Comparison of ENCODE assay signal across 22 cellular contexts in the genomic region with DNA sequence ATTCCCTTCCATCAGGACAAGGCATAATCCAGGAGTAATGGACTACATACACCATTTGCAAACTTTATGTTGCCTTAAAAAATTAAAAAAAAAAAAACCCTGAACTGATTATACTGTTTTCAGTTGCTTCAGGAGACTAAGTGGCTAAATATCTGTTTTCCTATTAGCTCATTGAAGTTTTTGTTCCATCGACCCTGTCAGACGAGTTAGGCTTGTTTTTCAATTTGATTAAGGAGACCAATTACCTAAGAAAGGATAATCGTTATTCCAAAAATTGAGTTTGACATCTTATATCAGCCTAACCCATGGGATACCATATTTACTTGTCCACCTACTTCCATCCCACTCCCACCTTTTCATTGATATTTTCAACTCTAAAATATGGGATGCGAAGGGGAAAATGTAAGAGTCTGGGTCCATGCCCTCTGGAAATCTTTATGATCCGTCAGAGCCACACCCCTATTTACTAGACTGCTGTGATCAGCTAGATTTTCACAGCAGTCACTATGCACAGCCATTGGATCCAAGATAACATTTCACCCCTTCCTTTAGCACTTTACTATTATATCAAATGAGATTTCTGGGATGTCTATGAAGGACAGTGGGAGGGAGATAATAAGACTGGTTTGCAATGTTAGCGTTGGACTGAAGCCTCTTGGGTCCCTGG. TPM values are rescaled to one million over a fixed set of nuclear protein-coding genes. Genes with fewer than 3 reads are reported as not detected.
DNase-seq lines count a peak whose midpoint lies in the region; ATAC-seq, FAIRE-seq and TF ChIP-seq lines count a peak whose summit lies in the region.
"Had no signal": no experiment of that assay in that cellular context is flagged by ENCODE, and none has a peak within 500 bp of the region (broad histone marks: within the 10 kb centered on the region; RNA-seq: fewer than 3 reads in every experiment).

No MANE protein-coding gene starts in this region.

- BruUV-seq in PC-3 (replicated peaks; lab: Mats Ljungman, UMichigan), result no TSS peak

- H3K36me3 ChIP-seq in PC-3 (ENCODE audit: low read depth, low read length) (no peaks in the 10 kb centered on the region), esophagus (ENCODE audit: control insufficient read depth in 2 of 2, insufficient read depth in 2 of 2, low read length in 1 of 2) (no peaks in the 10 kb centered on the region), small intestine (ENCODE audit: control insufficient read depth in 2 of 2, insufficient read depth in 2 of 2, low read length in 2 of 2) (no peaks in the 10 kb centered on the region)
- H3K36me3 ChIP-seq: neural progenitor cell had no signal

- H2AFZ ChIP-seq in PC-3 (ENCODE audit: low read length), result peak overlapping the region; percentile 60

- CTCF ChIA-PET in PC-3 (lab: Charles Lee), result interaction anchor here (0.6 to 2.0 kb wide), 5 partner anchors 8 to 152 kb away, joined by 4 to 15 read pairs (median 4); no protein-coding TSS in a partner anchor

- no peaks in the 10 kb centered on the region for H3K79me2 ChIP-seq in PC-3 (ENCODE audit: low read length)

- H3K4me3 ChIP-seq in PC-3 (ENCODE audit: low read length) (no peak overlapping the region), esophagus (ENCODE audit: low read depth in 1 of 2, low read length in 2 of 2) (no peak overlapping the region), small intestine (ENCODE audit: low read depth in 1 of 2, low read length in 2 of 2) (no peak overlapping the region)
- H3K4me3 ChIP-seq: GM12878, neural progenitor cell had no signal

- intact Hi-C loops in PC-3 (cut with micrococcal nuclease), result loop anchor here (1.0 to 5.0 kb wide), 2 partner anchors 79 to 152 kb away; no protein-coding TSS in a partner anchor

- POLR2A ChIA-PET in PC-3 (lab: Charles Lee; ENCODE audit: unreplicated experiment), result interaction anchor here (0.5 to 0.6 kb wide), 3 partner anchors 49 to 1094 kb away, joined by 3 read pairs; no protein-coding TSS in a partner anchor

- H4K20me1 ChIP-seq in PC-3 (ENCODE audit: low read length), result no peaks in the 10 kb centered on the region

- no peak overlapping the region for H3K9ac ChIP-seq in PC-3 (ENCODE audit: low read length)
- H3K9ac ChIP-seq: neural progenitor cell had no signal

- peak in 2 of 3 experiments; percentile 14 to 67 for DNase-seq in NCI-H1417 (lab: John Stamatoyannopoulos, UW)
- DNase-seq in NCI-H1417 treated with DMSO at 0.1 percent for 48 hours (lab: John Stamatoyannopoulos, UW), result no peak
- peak; percentile 34 for DNase-seq in PC-3
- peak; percentile 15 for DNase-seq in small intestine
- no peak for DNase-seq in dermis blood vessel endothelial cell
- DNase-seq in Ammon's horn (ENCODE audit: low spot score), result no peak
- no peak for DNase-seq in HuH-7.5 (ENCODE audit: low spot score)
- DNase-seq: activated CD4-positive, alpha-beta T cell treated with anti-CD3 and anti-CD28 coated beads, Interleukin-2, amount 50 U/mL, for 1 hour; activated CD8-positive, alpha-beta memory T cell treated with anti-CD3 and anti-CD28 coated beads, Interleukin-2, amount 10 ng/mL, durations not matched to agents 7 days and 5 days; activated naive CD4-positive, alpha-beta T cell; activated T-cell treated with anti-CD3 and anti-CD28 coated beads, Interleukin-2, amount 50 U/mL, for 48 hours; immature natural killer cell; Karpas-422; NCI-H146; right cardiac atrium; stimulated activated CD4-positive, alpha-beta T cell treated with anti-CD3 and anti-CD28 coated beads, Interleukin-12 subunit alpha, Interleukin-12 subunit beta, amount 100 ng/mL, for 4 hours; stimulated activated CD4-positive, alpha-beta T cell treated with anti-CD3 and anti-CD28 coated beads, Interleukin-2, amount 100 ng/mL, for 48 hours; T-helper 1 cell had no signal

- TF ChIP-seq CTCF in PC-3 (conservative IDR thresholded peaks at IDR 0.05; ENCODE audit: low read depth, low read length), result no peak

- H3F3A ChIP-seq in PC-3 (ENCODE audit: low read length, unreplicated experiment), result no peaks in the 10 kb centered on the region

- no peak for ATAC-seq in PC-3
- ATAC-seq: activated CD8-positive, alpha-beta memory T cell treated with anti-CD3 and anti-CD28 coated beads, Interleukin-2, amount 10 ng/mL, durations not matched to agents 7 days and 5 days had no signal

- H3K4me1 ChIP-seq in PC-3 (ENCODE audit: insufficient read depth, low read length), result peaks cover 13% of the 10 kb centered on the region
- H3K4me1 ChIP-seq in esophagus (ENCODE audit: control insufficient read depth in 2 of 2, insufficient read depth in 2 of 2, low read length in 1 of 2), result peaks cover 0 to 4% of the 10 kb centered on the region in 2 donors
- H3K4me1 ChIP-seq in small intestine (ENCODE audit: control insufficient read depth in 2 of 2, insufficient read depth in 1 of 2, low read depth in 1 of 2, low read length in 1 of 2), result no peaks in the 10 kb centered on the region
- H3K4me1 ChIP-seq: neural progenitor cell had no signal

- H3K27ac ChIP-seq in PC-3 (ENCODE audit: low read length), result no peak overlapping the region
- peak overlapping the region; percentile 38 to 64 for H3K27ac ChIP-seq in esophagus (ENCODE audit: low read depth in 2 of 2, low read length in 1 of 2)
- no peak overlapping the region for H3K27ac ChIP-seq in small intestine (ENCODE audit: low read depth in 1 of 2, low read length in 1 of 2)
- H3K27ac ChIP-seq: 22Rv1, neural progenitor cell had no signal

- H3K27me3 ChIP-seq in PC-3 (ENCODE audit: low read length) (no peaks in the 10 kb centered on the region), esophagus (ENCODE audit: control insufficient read depth in 1 of 2, insufficient read depth in 2 of 2, low read length in 2 of 2) (no peaks in the 10 kb centered on the region), small intestine (ENCODE audit: control insufficient read depth in 2 of 2, insufficient read depth in 2 of 2, low read length in 2 of 2) (no peaks in the 10 kb centered on the region)
- H3K27me3 ChIP-seq: neural progenitor cell had no signal

- H3K4me2 ChIP-seq in PC-3 (ENCODE audit: low read length), result peak overlapping the region; percentile 75

- no peaks in the 10 kb centered on the region for H3K9me2 ChIP-seq in PC-3 (replicated peaks; ENCODE audit: low read length)

- FAIRE-seq in small intestine (lab: Jason Lieb, UNC), result no peak
- FAIRE-seq: GM12878 had no signal

- 57 to 61% methylated on average over 6 of the region's 6 CpGs for WGBS in esophagus, 2 donors
- WGBS in small intestine, 3 donors, result 27 to 64% (median 45%) methylated on average over 6 of the region's 6 CpGs

- H3K9me3 ChIP-seq in PC-3 (ENCODE audit: low read length), result no peaks in the 10 kb centered on the region
- H3K9me3 ChIP-seq in esophagus (ENCODE audit: control insufficient read depth in 2 of 2, insufficient read depth in 1 of 2, low read depth in 1 of 2, low read length in 1 of 2), result no peaks in the 10 kb centered on the region
- H3K9me3 ChIP-seq in small intestine (ENCODE audit: control insufficient read depth, low read depth), result no peaks in the 10 kb centered on the region

RNA-seq across cellular contexts. Expression of a gene that starts 41.0 kb away (rescaled TPM):
- 0.81 TPM in 1 of 2 replicates, not detected in the other for total RNA-seq in PC-3 (2014; rRNA removed)
- polyA plus RNA-seq in esophagus, result 1 to 10 TPM; 1.3 to 1.7 TPM
- under 1 TPM in 2 of 3 donors, not detected in 1; 0.21 to 0.54 TPM for polyA plus RNA-seq in small intestine
- total RNA-seq in dermis blood vessel endothelial cell, result not detected in 2 replicates

Comparison
In these comparisons a context has a peak if more than half of its experiments do, and no peak if none do; other contexts are left out.
1. DNase-seq: peak in NCI-H1417 (2 of 3), PC-3 (single experiment) and small intestine (single experiment); none in NCI-H1417 treated with DMSO at 0.1 percent for 48 hours (single experiment), dermis blood vessel endothelial cell (single experiment), Ammon's horn (single experiment) and HuH-7.5 (single experiment).
2. H3K27ac ChIP-seq: peak in esophagus (2 of 2); none in PC-3 (single experiment) and small intestine (0 of 2).